In genomic region chr2:43759195-43759594, GRCh38 we compare ENCODE assay signal across 13 cellular contexts. TPM values are rescaled to one million over a fixed set of nuclear protein-coding genes. Genes with fewer than 3 reads are reported as not detected.
A peak's percentile ranks its signal among the peaks of the same experiment; 100 is the strongest.
DNase-seq lines count a peak whose midpoint lies in the region; ATAC-seq, FAIRE-seq and TF ChIP-seq lines count a peak whose summit lies in the region.
"Had no signal": no experiment of that assay in that cellular context is flagged by ENCODE, and none has a peak within 500 bp of the region (broad histone marks: within the 10 kb centered on the region; RNA-seq: fewer than 3 reads in every experiment).

No MANE protein-coding gene starts in this region.

- TF ChIP-seq POLR2A in H54 (IDR thresholded peaks at IDR 0.05; ENCODE audit: low read depth, low read length) = no peak

- ATAC-seq in GM19467 (IDR thresholded peaks at IDR 0.05; ENCODE audit: unreplicated experiment) = no peak
- ATAC-seq: stimulated activated naive CD8-positive, alpha-beta T cell treated with anti-CD3 and anti-CD28 coated beads, Interleukin-15, amount 100 ng/mL, for 72 hours had no signal

- no peak for TF ChIP-seq CTCF in foreskin fibroblast (IDR thresholded peaks at IDR 0.05; ENCODE audit: low read depth, low read length)

- in situ Hi-C loops in SK-MEL-5 (cut with HindIII; ENCODE audit: low pct_unique_long_range_greater_than_20kb, low sequenced_read_pairs) = no loop called here

- FAIRE-seq in H54 (lab: Jason Lieb, UNC) = peak; percentile 93
- FAIRE-seq: islet of Langerhans had no signal

- peak; percentile 7 for DNase-seq in H54 (ENCODE audit: insufficient read length, low spot score)
- peak; percentile 96 for DNase-seq in SK-MEL-5 (ENCODE audit: low read depth, low spot score)
- peak; percentile 42 to 74 for DNase-seq in foreskin fibroblast
- no peak for DNase-seq in NCI-H1048 (lab: John Stamatoyannopoulos, UW)
- no peak for DNase-seq in GM19240 (ENCODE audit: insufficient read length, low spot score)
- DNase-seq in SHP77 treated with DMSO at 0.1 percent for 48 hours (lab: John Stamatoyannopoulos, UW) = no peak
- DNase-seq: caudate nucleus; NCI-H1105 treated with DMSO at 0.1 percent for 48 hours; SHP77; stimulated activated naive CD8-positive, alpha-beta T cell treated with anti-CD3 and anti-CD28 coated beads, Interleukin-15, amount 100 ng/mL, for 72 hours had no signal

- H3K4me3 ChIP-seq in foreskin fibroblast (ENCODE audit: low read depth in 1 of 2, low read length in 2 of 2) (no peak overlapping the region), skin epidermis (no peak overlapping the region)

- peak overlapping the region in 12 of 21 experiments; percentile 6 to 73 (median 44) for H3K27ac ChIP-seq in skin epidermis

RNA-seq across cellular contexts. Expression of gene DYNC2LI1, which starts 14.6 kb away (rescaled TPM):
- 61.7 and 75.9 TPM in 2 replicates for total RNA-seq in SK-MEL-5 (2014; rRNA removed; shearing (Covaris generic))
- polyA plus RNA-seq in SK-MEL-5 (2015; cell fraction: cytosol; rRNA removed) = 31.1 and 39.6 TPM in 2 replicates
- polyA plus RNA-seq in SK-MEL-5 (2015; cell fraction: nucleus; rRNA removed) = 68.5 and 72.8 TPM in 2 replicates

Comparison
In these comparisons a context has a peak if more than half of its experiments do, and no peak if none do; other contexts are left out.
1. DNase-seq: peak in H54 (single experiment), SK-MEL-5 (single experiment) and foreskin fibroblast (2 of 2); none in NCI-H1048 (single experiment), GM19240 (single experiment) and SHP77 treated with DMSO at 0.1 percent for 48 hours (single experiment).